29 cellular contexts compared by ENCODE assay signal in genomic region chr11:91956711-91957110, GRCh38.
"Had no signal": no experiment of that assay in that cellular context is flagged by ENCODE, and none has a peak within 500 bp of the region (broad histone marks: within the 10 kb centered on the region; RNA-seq: fewer than 3 reads in every experiment).

No MANE protein-coding gene starts in this region.

- H3K4me1 Mint-ChIP-seq: stimulated activated effector memory CD8-positive, alpha-beta T cell treated with anti-CD3 and anti-CD28 coated beads, Interleukin-12 subunit alpha, Interleukin-12 subunit beta, amount 100 ng/mL, for 72 hours; stimulated activated memory B cell treated with anti-CD40 and anti-IgM and Interleukin-4, amounts not matched to agents 10 μg/mL and 1 μg/mL and 100 μg/mL, for 72 hours; stimulated activated naive B cell treated with anti-CD40 and anti-IgM and Interleukin-4, amounts not matched to agents 10 μg/mL and 1 μg/mL and 100 μg/mL, for 72 hours; stimulated activated naive CD8-positive, alpha-beta T cell treated with anti-CD3 and anti-CD28 coated beads, Interleukin-15, amount 100 ng/mL, for 72 hours had no signal

- H3K4me3 ChIP-seq: stomach, suprapubic skin, testis, thoracic aorta, thyroid gland, tibial artery, tibial nerve, transverse colon, upper lobe of left lung, upper lobe of right lung, uterus, vagina had no signal

- H3K27me3 ChIP-seq: stomach, suprapubic skin, testis, thyroid gland, tibial artery, tibial nerve, transverse colon, upper lobe of left lung, upper lobe of right lung, uterus, vagina had no signal

- H3K27me3 Mint-ChIP-seq: stimulated activated memory B cell treated with anti-CD40 and anti-IgM and Interleukin-4, amounts not matched to agents 10 μg/mL and 1 μg/mL and 100 μg/mL, for 72 hours; stimulated activated naive B cell treated with anti-CD40 and anti-IgM and Interleukin-4, amounts not matched to agents 10 μg/mL and 1 μg/mL and 100 μg/mL, for 72 hours; stimulated activated naive CD8-positive, alpha-beta T cell treated with anti-CD3 and anti-CD28 coated beads, Interleukin-15, amount 100 ng/mL, for 72 hours; stimulated activated naive CD8-positive, alpha-beta T cell treated with anti-CD3 and anti-CD28 coated beads, Interleukin-15, Interleukin-2, amounts not matched to agents 100 ng/mL and 50 ng/mL, for 24 hours; type B pancreatic cell had no signal

- FAIRE-seq: urothelium cell line had no signal

- H3K36me3 Mint-ChIP-seq: stimulated activated effector memory CD8-positive, alpha-beta T cell treated with anti-CD3 and anti-CD28 coated beads, Interleukin-12 subunit alpha, Interleukin-12 subunit beta, amount 100 ng/mL, for 72 hours; stimulated activated memory B cell treated with anti-CD40 and anti-IgM and Interleukin-4, amounts not matched to agents 10 μg/mL and 1 μg/mL and 100 μg/mL, for 72 hours; stimulated activated naive B cell treated with anti-CD40 and anti-IgM and Interleukin-4, amounts not matched to agents 10 μg/mL and 1 μg/mL and 100 μg/mL, for 72 hours had no signal

- ATAC-seq: stimulated activated effector memory CD8-positive, alpha-beta T cell treated with anti-CD3 and anti-CD28 coated beads, Interleukin-12 subunit alpha, Interleukin-12 subunit beta, amount 100 ng/mL, for 72 hours; stimulated activated memory B cell treated with anti-CD40 and anti-IgM and Interleukin-4, amounts not matched to agents 10 μg/mL and 1 μg/mL and 100 μg/mL, for 72 hours; stimulated activated naive B cell treated with anti-CD40 and anti-IgM and Interleukin-4, amounts not matched to agents 10 μg/mL and 1 μg/mL and 100 μg/mL, for 72 hours; stimulated activated naive CD8-positive, alpha-beta T cell treated with anti-CD3 and anti-CD28 coated beads, Interleukin-15, amount 100 ng/mL, for 72 hours; stimulated activated naive CD8-positive, alpha-beta T cell treated with anti-CD3 and anti-CD28 coated beads, Interleukin-15, Interleukin-2, amounts not matched to agents 100 U/mL and 50 U/mL, for 24 hours; upper lobe of right lung had no signal

- H3K27ac ChIP-seq: stomach, suprapubic skin, testis, thoracic aorta, thyroid gland, tibial artery, tibial nerve, transverse colon, upper lobe of left lung, upper lobe of right lung, uterus, vagina had no signal

- H3K27ac Mint-ChIP-seq: stimulated activated effector memory CD8-positive, alpha-beta T cell treated with anti-CD3 and anti-CD28 coated beads, Interleukin-12 subunit alpha, Interleukin-12 subunit beta, amount 100 ng/mL, for 72 hours; stimulated activated memory B cell treated with anti-CD40 and anti-IgM and Interleukin-4, amounts not matched to agents 10 μg/mL and 1 μg/mL and 100 μg/mL, for 72 hours; stimulated activated naive B cell treated with anti-CD40 and anti-IgM and Interleukin-4, amounts not matched to agents 10 μg/mL and 1 μg/mL and 100 μg/mL, for 72 hours; stimulated activated naive CD8-positive, alpha-beta T cell treated with anti-CD3 and anti-CD28 coated beads, Interleukin-15, amount 100 ng/mL, for 72 hours; stimulated activated naive CD8-positive, alpha-beta T cell treated with anti-CD3 and anti-CD28 coated beads, Interleukin-15, Interleukin-2, amounts not matched to agents 100 ng/mL and 50 ng/mL, for 24 hours; type B pancreatic cell had no signal

- H3K4me3 Mint-ChIP-seq: stimulated activated effector memory CD8-positive, alpha-beta T cell treated with anti-CD3 and anti-CD28 coated beads, Interleukin-12 subunit alpha, Interleukin-12 subunit beta, amount 100 ng/mL, for 72 hours; stimulated activated memory B cell treated with anti-CD40 and anti-IgM and Interleukin-4, amounts not matched to agents 10 μg/mL and 1 μg/mL and 100 μg/mL, for 72 hours; stimulated activated naive B cell treated with anti-CD40 and anti-IgM and Interleukin-4, amounts not matched to agents 10 μg/mL and 1 μg/mL and 100 μg/mL, for 72 hours; stimulated activated naive CD8-positive, alpha-beta T cell treated with anti-CD3 and anti-CD28 coated beads, Interleukin-15, amount 100 ng/mL, for 72 hours; stimulated activated naive CD8-positive, alpha-beta T cell treated with anti-CD3 and anti-CD28 coated beads, Interleukin-15, Interleukin-2, amounts not matched to agents 100 ng/mL and 50 ng/mL, for 24 hours; type B pancreatic cell had no signal

- DNase-seq: stimulated activated CD4-positive, alpha-beta T cell treated with anti-CD3 and anti-CD28 coated beads, Interleukin-2, amount 100 ng/mL, for 48 hours; stimulated activated CD4-positive, alpha-beta T cell treated with anti-CD3 and anti-CD28 coated beads, Interleukin-4, amount 100 ng/mL, for 1 hour; stimulated activated CD4-positive, alpha-beta T cell treated with anti-CD3 and anti-CD28 coated beads, Interleukin-4, amount 100 ng/mL, for 24 hours; stimulated activated CD4-positive, alpha-beta T cell treated with anti-CD3 and anti-CD28 coated beads, Interleukin-4, amount 100 ng/mL, for 4 hours; stimulated activated CD8-positive, alpha-beta memory T cell treated with anti-CD3 and anti-CD28 coated beads, Interleukin-4, amount 100 ng/mL, for 48 hours; stimulated activated naive B cell treated with anti-CD40 and anti-IgM and Interleukin-4, amounts not matched to agents 10 μg/mL and 1 μg/mL and 100 μg/mL, for 72 hours; stimulated activated naive CD4-positive, alpha-beta T cell; stimulated activated naive CD4-positive, alpha-beta T cell treated with Interleukin-2 at 50 U/mL for 16 hours; stimulated activated naive CD8-positive, alpha-beta T cell treated with anti-CD3 and anti-CD28 coated beads, Interleukin-15, amount 100 ng/mL, for 72 hours; stimulated activated naive CD8-positive, alpha-beta T cell treated with anti-CD3 and anti-CD28 coated beads, Interleukin-15, Interleukin-2, amounts not matched to agents 100 U/mL and 50 U/mL, for 24 hours; stomach; substantia nigra; testis; thyroid gland; tibial artery; transverse colon; trophoblast cell; upper lobe of left lung; upper lobe of right lung; uterus had no signal

- H3K4me1 ChIP-seq: stomach, suprapubic skin, testis, thyroid gland, tibial artery, tibial nerve, transverse colon, upper lobe of left lung, upper lobe of right lung, uterus, vagina had no signal

- H3K9me3 ChIP-seq: testis, thyroid gland, upper lobe of right lung, uterus, vagina had no signal

- H3K36me3 ChIP-seq: stomach, suprapubic skin, thoracic aorta, thyroid gland, tibial artery, tibial nerve, transverse colon, upper lobe of left lung, upper lobe of right lung, uterus, vagina had no signal
